ENCODE assay signal across 7 cellular contexts in genomic region chr1:202460133-202460495, GRCh38.
DNase-seq lines count a peak whose midpoint lies in the region; ATAC-seq, FAIRE-seq and TF ChIP-seq lines count a peak whose summit lies in the region.
"Not testable (repeated sequence)": the region's sequence is repeated elsewhere in the genome, so short reads cannot be mapped to it uniquely, and the experiment has no call there.

No MANE protein-coding gene starts in this region.

- H3K27ac ChIP-seq in fibroblast of lung (ENCODE audit: insufficient read depth, low read length) = peak overlapping the region; percentile 20
- H3K27ac ChIP-seq in heart right ventricle = peak overlapping the region; percentile 64 to 89 (median 82)

- H3K4me1 Mint-ChIP-seq in osteocyte (ENCODE audit: unreplicated experiment) = peaks cover 44% of the 10 kb centered on the region

- H3K27ac Mint-ChIP-seq in osteocyte (ENCODE audit: unreplicated experiment) = peak overlapping the region; percentile 88

- H4K20me1 ChIP-seq in fibroblast of lung (ENCODE audit: control insufficient read depth, extremely low read depth, insufficient read depth, low read length) = not testable (repeated sequence)

- not testable (repeated sequence) for H2AFZ ChIP-seq in fibroblast of lung (ENCODE audit: low read length)

- ATAC-seq in SK-N-SH treated with all-trans-retinoic acid at 6 μM for 48 hours = peak; percentile 87
- peak in 4 of 8 donors; percentile 9 to 26 (median 22) for ATAC-seq in heart right ventricle

- intact Hi-C loops in heart right ventricle (cut with DNase I) = loop anchor here in 9 of 10 donors (5.0 to 10.0 kb wide), 6 partner anchors 115 to 265 kb away; partner anchors contain the start of genes SYT2 (in 6 of the 9), UBE2T (in 5 of the 9) and PPP1R12B (in 4 of the 9)

- H3K27me3 Mint-ChIP-seq in osteocyte (ENCODE audit: unreplicated experiment) = not testable (repeated sequence)

- H3K4me1 ChIP-seq in fibroblast of lung (ENCODE audit: control insufficient read depth, extremely low read depth, insufficient read depth, low read length) (peaks cover 11% of the 10 kb centered on the region), heart right ventricle (peaks cover 0 to 41% (median 19%) of the 10 kb centered on the region in 9 donors)

- H3K79me2 ChIP-seq in fibroblast of lung (ENCODE audit: control insufficient read depth, insufficient read depth, low read length) = not testable (repeated sequence)

- not testable (repeated sequence) for FAIRE-seq in bronchial epithelial cell (lab: Jason Lieb, UNC)

- not testable (repeated sequence) for H3K9me3 Mint-ChIP-seq in osteocyte (ENCODE audit: unreplicated experiment)

- not testable (repeated sequence) for H3K27me3 ChIP-seq in bronchial epithelial cell (ENCODE audit: control insufficient read depth, insufficient read depth, low read length); fibroblast of lung (ENCODE audit: control insufficient read depth, insufficient read depth, low read length); heart right ventricle

- H3K4me2 ChIP-seq in fibroblast of lung (ENCODE audit: extremely low read depth, insufficient read depth, low read length) = not testable (repeated sequence)

- H3K4me3 ChIP-seq in bronchial epithelial cell (ENCODE audit: low read depth, low read length); fibroblast of lung (replicated peaks in 1 of 4; ENCODE audit: control extremely low read depth in 1 of 4, insufficient read depth in 1 of 4, low read depth in 3 of 4, low read length in 4 of 4); heart right ventricle: not testable (repeated sequence)

- TF ChIP-seq CTCF in bronchial epithelial cell (IDR thresholded peaks at IDR 0.05; ENCODE audit: insufficient read depth, low read length, severe bottlenecking); fibroblast of lung (conservative IDR thresholded peaks at IDR 0.05 in 1 of 2, IDR thresholded peaks at IDR 0.05 in 1 of 2; ENCODE audit: low read depth in 1 of 2, low read length in 2 of 2); heart right ventricle (IDR thresholded peaks at IDR 0.05); osteocyte (IDR thresholded peaks at IDR 0.05): not testable (repeated sequence)

- H3K9me3 ChIP-seq in fibroblast of lung (ENCODE audit: control insufficient read depth, insufficient read depth, low read depth, low read length); heart right ventricle: not testable (repeated sequence)

- not testable (repeated sequence) for H3K36me3 Mint-ChIP-seq in osteocyte (ENCODE audit: unreplicated experiment)

- DNase-seq in Daoy (ENCODE audit: low read depth) (peak; percentile 49), LHCN-M2 (ENCODE audit: low read depth) (peak; percentile 89), bronchial epithelial cell (ENCODE audit: low read depth) (peak; percentile 78), fibroblast of lung (ENCODE audit: low read depth in 2 of 2) (peak; percentile 70 to 76)
- DNase-seq in heart right ventricle; osteocyte (ENCODE audit: extremely low spot score, unreplicated experiment): not testable (repeated sequence)

- not testable (repeated sequence) for H3K36me3 ChIP-seq in bronchial epithelial cell (ENCODE audit: control insufficient read depth, insufficient read depth, low read length); fibroblast of lung (ENCODE audit: control insufficient read depth, insufficient read depth, low read length); heart right ventricle

- H3K9ac ChIP-seq in fibroblast of lung (ENCODE audit: insufficient read depth, low read length) = not testable (repeated sequence)

- not testable (repeated sequence) for H3K4me3 Mint-ChIP-seq in osteocyte (ENCODE audit: unreplicated experiment)
